ENCODE assay signal across 22 cellular contexts in the genomic region with DNA sequence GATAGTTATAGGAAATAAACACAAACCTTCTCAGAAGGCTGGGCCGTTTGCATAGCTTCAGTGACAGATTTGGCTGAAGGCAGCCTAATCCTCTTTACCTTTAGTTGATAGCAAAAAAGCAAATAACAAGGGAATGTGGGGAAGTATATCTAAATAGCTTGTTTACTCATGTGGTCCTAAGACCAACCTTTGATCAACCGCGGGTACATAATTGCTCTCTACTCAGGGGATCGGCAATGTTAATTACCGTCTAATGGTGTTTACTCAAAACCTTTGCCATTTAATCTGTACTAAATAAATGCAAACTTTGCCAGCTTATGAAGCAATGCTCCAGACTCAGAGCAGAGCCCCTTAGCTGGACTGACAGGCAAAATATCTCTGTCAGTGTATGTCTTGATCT.
"Had no signal": no experiment of that assay in that cellular context is flagged by ENCODE, and none has a peak within 500 bp of the region (broad histone marks: within the 10 kb centered on the region; RNA-seq: fewer than 3 reads in every experiment).

No MANE protein-coding gene starts in this region.

- H3K4me1 Mint-ChIP-seq: brain had no signal

- H3K9me3 Mint-ChIP-seq: activated CD4-positive, alpha-beta memory T cell treated with anti-CD3 and anti-CD28 coated beads, Interleukin-2, amount 10 ng/mL, durations not matched to agents 7 days and 5 days; brain; central memory CD8-positive, alpha-beta T cell; T-cell had no signal

- DNase-seq: activated CD4-positive, alpha-beta memory T cell treated with anti-CD3 and anti-CD28 coated beads, Interleukin-2, amount 10 ng/mL, durations not matched to agents 7 days and 5 days; activated CD4-positive, alpha-beta T cell treated with anti-CD3 and anti-CD28 coated beads, Interleukin-2, amount 50 U/mL, for 1 hour; activated CD4-positive, CD25-positive, alpha-beta regulatory T cell; activated naive CD4-positive, alpha-beta T cell; activated T-cell treated with anti-CD3 and anti-CD28 coated beads for 4 hours; amygdala; KBM-7; NCI-H1048; NCI-H146; NCI-H187 treated with DMSO at 0.1 percent for 48 hours; NCI-H2081 treated with DMSO at 0.1 percent for 48 hours; NCI-H446; NCI-H524; PC-3; SHP77 treated with DMSO at 0.1 percent for 48 hours; T-cell; T-helper 2 cell; T1000 had no signal

- H3K27ac ChIP-seq: VCaP had no signal

- H3K27me3 Mint-ChIP-seq: activated CD4-positive, alpha-beta memory T cell treated with anti-CD3 and anti-CD28 coated beads, Interleukin-2, amount 10 ng/mL, durations not matched to agents 7 days and 5 days; activated naive CD8-positive, alpha-beta T cell; brain; central memory CD8-positive, alpha-beta T cell; T-cell had no signal

- H3K4me3 Mint-ChIP-seq: activated CD4-positive, alpha-beta memory T cell treated with anti-CD3 and anti-CD28 coated beads, Interleukin-2, amount 10 ng/mL, durations not matched to agents 7 days and 5 days; activated naive CD8-positive, alpha-beta T cell; brain; central memory CD8-positive, alpha-beta T cell; T-cell had no signal

- ATAC-seq: PC-3, T-cell had no signal

- H3K27ac Mint-ChIP-seq: activated CD4-positive, alpha-beta memory T cell treated with anti-CD3 and anti-CD28 coated beads, Interleukin-2, amount 10 ng/mL, durations not matched to agents 7 days and 5 days; activated naive CD8-positive, alpha-beta T cell; brain had no signal
